In the genomic region with DNA sequence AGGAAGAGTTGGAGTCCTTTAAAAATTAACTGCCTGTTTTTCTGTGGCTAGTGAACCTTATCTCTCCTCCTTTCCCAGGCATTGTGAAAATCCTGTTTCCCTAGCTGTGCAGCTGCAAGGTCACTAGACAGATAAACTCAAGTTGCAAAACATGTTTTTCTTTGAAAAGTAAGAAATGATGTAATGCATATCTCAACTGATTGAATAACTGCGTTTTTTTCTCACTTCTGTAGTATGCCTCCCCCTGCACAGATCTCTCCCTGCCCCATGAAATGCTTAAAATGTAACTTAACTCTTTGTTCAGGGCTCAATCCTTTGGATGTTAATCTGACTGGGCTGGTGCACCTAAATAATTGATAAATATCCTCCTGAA, we compare ENCODE assay signal across 1 cellular context.
A peak's percentile ranks its signal among the peaks of the same experiment; 100 is the strongest.
TF ChIP-seq lines count a peak whose summit lies in the region.

No MANE protein-coding gene starts in this region.

TF ChIP-seq in K562, 482 proteins besides CTCF, POLR2A, EP300 and RAD21 (continued from another document):
- TF ChIP-seq, protein P1, sequence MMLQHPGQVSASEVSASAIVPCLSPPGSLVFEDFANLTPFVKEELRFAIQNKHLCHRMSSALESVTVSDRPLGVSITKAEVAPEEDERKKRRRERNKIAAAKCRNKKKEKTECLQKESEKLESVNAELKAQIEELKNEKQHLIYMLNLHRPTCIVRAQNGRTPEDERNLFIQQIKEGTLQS (IDR thresholded peaks at IDR 0.05) = peak; percentile 83
- TF ChIP-seq, protein P1 (CRISPR knock-in tag; conservative IDR thresholded peaks at IDR 0.05) = no peak
- TF ChIP-seq CXXC5 (CRISPR knock-in tag; IDR thresholded peaks at IDR 0.05) (peak; percentile 33; the same call in 1 of the 2 replicates), NFIX (CRISPR knock-in tag; IDR thresholded peaks at IDR 0.05; ENCODE audit: low read depth) (no peak), CBX2 (IDR thresholded peaks at IDR 0.05; ENCODE audit: insufficient read depth, low read length, poor library complexity, severe bottlenecking) (no peak), ZNF57 (CRISPR knock-in tag; IDR thresholded peaks at IDR 0.05) (no peak), KAT7 (CRISPR knock-in tag; IDR thresholded peaks at IDR 0.05; ENCODE audit: borderline replicate concordance) (no peak), FOXK2 (conservative IDR thresholded peaks at IDR 0.05 in 1 of 2, IDR thresholded peaks at IDR 0.05 in 1 of 2; ENCODE audit: low read depth in 2 of 2) (peak; percentile 36 to 41; a peak in 1 of 4 replicates), RBM22 (IDR thresholded peaks at IDR 0.05; ENCODE audit: low read depth, low read length, poor library complexity, severe bottlenecking) (no peak), ELF2 (CRISPR knock-in tag; IDR thresholded peaks at IDR 0.05) (no peak), FOS (IDR thresholded peaks at IDR 0.05; ENCODE audit: extremely low read depth, insufficient read length) (no peak), YBX1 (IDR thresholded peaks at IDR 0.05) (no peak), GTF2F1 (IDR thresholded peaks at IDR 0.05; ENCODE audit: low read depth, low read length) (no peak), SOX6 (IDR thresholded peaks at IDR 0.05) (peak; percentile 86), MBD2 (IDR thresholded peaks at IDR 0.05; ENCODE audit: borderline replicate concordance, low read depth) (no peak), KLF1 (tag; IDR thresholded peaks at IDR 0.05) (no peak), FOXA3 (CRISPR knock-in tag; conservative IDR thresholded peaks at IDR 0.05 in 1 of 2, IDR thresholded peaks at IDR 0.05 in 1 of 2) (no peak), ZNF133 (CRISPR knock-in tag; IDR thresholded peaks at IDR 0.05) (no peak), TEAD4 (IDR thresholded peaks at IDR 0.05; ENCODE audit: low read length) (peak; percentile 88), TEAD4 (CRISPR knock-in tag; IDR thresholded peaks at IDR 0.05; ENCODE audit: borderline replicate concordance) (no peak), CEBPG (CRISPR knock-in tag; IDR thresholded peaks at IDR 0.05) (peak; percentile 68; the same call in 1 of the 2 replicates), CEBPG (tag; conservative IDR thresholded peaks at IDR 0.05 in 1 of 2, IDR thresholded peaks at IDR 0.05 in 1 of 2) (peak; percentile 86 to 87), STAT5A (IDR thresholded peaks at IDR 0.05; ENCODE audit: borderline replicate concordance, low read length) (peak; percentile 82), ZNF175 (CRISPR knock-in tag; IDR thresholded peaks at IDR 0.05; ENCODE audit: low read depth) (no peak), TCF7L2 (IDR thresholded peaks at IDR 0.05; ENCODE audit: low read depth, low read length) (no peak), THRAP3 (IDR thresholded peaks at IDR 0.05; ENCODE audit: borderline replicate concordance) (no peak), TAF7 (tag; IDR thresholded peaks at IDR 0.05) (no peak), PHF21A (IDR thresholded peaks at IDR 0.05; ENCODE audit: borderline replicate concordance, low read depth) (no peak), HMGN3 (IDR thresholded peaks at IDR 0.05; ENCODE audit: borderline replicate concordance, extremely low read depth, insufficient read length, low read depth, low read length) (no peak), KLF16 (IDR thresholded peaks at IDR 0.05) (peak; percentile 77; the same call in 1 of the 2 replicates), ZBTB7A (IDR thresholded peaks at IDR 0.05; ENCODE audit: borderline replicate concordance, control insufficient read depth, low read depth, low read length) (no peak), SP2 (IDR thresholded peaks at IDR 0.05; ENCODE audit: extremely low read depth, low read depth, low read length, poor library complexity, severe bottlenecking) (no peak), RCOR1 (IDR thresholded peaks at IDR 0.05; ENCODE audit: borderline replicate concordance in 1 of 2, low read depth in 2 of 2, low read length in 2 of 2) (peak in 1 of 2 experiments; percentile 70; a peak in 2 of 4 replicates), ZNF766 (CRISPR knock-in tag; conservative IDR thresholded peaks at IDR 0.05) (0 out of 2 replicates have a peak, but pooled peaks have one; percentile 59), CBX5 (IDR thresholded peaks at IDR 0.05; ENCODE audit: borderline replicate concordance, low read depth) (no peak), SLC30A9 (CRISPR knock-in tag; IDR thresholded peaks at IDR 0.05) (no peak), MTF1 (CRISPR knock-in tag; IDR thresholded peaks at IDR 0.05; ENCODE audit: borderline replicate concordance) (no peak), MIER1 (IDR thresholded peaks at IDR 0.05; ENCODE audit: low read depth) (no peak), ZKSCAN3 (CRISPR knock-in tag; IDR thresholded peaks at IDR 0.05) (no peak), ATF7 (IDR thresholded peaks at IDR 0.05) (peak; percentile 97), HDAC1 (IDR thresholded peaks at IDR 0.05) (peak in 1 of 2 experiments; percentile 34; a peak in 1 of 4 replicates), NR2C1 (IDR thresholded peaks at IDR 0.05) (no peak), NR2C1 (tag; IDR thresholded peaks at IDR 0.05) (peak; percentile 64)
- TF ChIP-seq, protein P2, sequence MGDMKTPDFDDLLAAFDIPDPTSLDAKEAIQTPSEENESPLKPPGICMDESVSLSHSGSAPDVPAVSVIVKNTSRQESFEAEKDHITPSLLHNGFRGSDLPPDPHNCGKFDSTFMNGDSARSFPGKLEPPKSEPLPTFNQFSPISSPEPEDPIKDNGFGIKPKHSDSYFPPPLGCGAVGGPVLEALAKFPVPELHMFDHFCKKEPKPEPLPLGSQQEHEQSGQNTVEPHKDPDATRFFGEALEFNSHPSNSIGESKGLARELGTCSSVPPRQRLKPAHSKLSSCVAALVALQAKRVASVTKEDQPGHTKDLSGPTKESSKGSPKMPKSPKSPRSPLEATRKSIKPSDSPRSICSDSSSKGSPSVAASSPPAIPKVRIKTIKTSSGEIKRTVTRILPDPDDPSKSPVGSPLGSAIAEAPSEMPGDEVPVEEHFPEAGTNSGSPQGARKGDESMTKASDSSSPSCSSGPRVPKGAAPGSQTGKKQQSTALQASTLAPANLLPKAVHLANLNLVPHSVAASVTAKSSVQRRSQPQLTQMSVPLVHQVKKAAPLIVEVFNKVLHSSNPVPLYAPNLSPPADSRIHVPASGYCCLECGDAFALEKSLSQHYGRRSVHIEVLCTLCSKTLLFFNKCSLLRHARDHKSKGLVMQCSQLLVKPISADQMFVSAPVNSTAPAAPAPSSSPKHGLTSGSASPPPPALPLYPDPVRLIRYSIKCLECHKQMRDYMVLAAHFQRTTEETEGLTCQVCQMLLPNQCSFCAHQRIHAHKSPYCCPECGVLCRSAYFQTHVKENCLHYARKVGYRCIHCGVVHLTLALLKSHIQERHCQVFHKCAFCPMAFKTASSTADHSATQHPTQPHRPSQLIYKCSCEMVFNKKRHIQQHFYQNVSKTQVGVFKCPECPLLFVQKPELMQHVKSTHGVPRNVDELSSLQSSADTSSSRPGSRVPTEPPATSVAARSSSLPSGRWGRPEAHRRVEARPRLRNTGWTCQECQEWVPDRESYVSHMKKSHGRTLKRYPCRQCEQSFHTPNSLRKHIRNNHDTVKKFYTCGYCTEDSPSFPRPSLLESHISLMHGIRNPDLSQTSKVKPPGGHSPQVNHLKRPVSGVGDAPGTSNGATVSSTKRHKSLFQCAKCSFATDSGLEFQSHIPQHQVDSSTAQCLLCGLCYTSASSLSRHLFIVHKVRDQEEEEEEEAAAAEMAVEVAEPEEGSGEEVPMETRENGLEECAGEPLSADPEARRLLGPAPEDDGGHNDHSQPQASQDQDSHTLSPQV (IDR thresholded peaks at IDR 0.05) = no peak
- TF ChIP-seq, protein P3, sequence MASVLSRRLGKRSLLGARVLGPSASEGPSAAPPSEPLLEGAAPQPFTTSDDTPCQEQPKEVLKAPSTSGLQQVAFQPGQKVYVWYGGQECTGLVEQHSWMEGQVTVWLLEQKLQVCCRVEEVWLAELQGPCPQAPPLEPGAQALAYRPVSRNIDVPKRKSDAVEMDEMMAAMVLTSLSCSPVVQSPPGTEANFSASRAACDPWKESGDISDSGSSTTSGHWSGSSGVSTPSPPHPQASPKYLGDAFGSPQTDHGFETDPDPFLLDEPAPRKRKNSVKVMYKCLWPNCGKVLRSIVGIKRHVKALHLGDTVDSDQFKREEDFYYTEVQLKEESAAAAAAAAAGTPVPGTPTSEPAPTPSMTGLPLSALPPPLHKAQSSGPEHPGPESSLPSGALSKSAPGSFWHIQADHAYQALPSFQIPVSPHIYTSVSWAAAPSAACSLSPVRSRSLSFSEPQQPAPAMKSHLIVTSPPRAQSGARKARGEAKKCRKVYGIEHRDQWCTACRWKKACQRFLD (CRISPR knock-in tag; IDR thresholded peaks at IDR 0.05) = peak; percentile 46; the same call in 1 of the 2 replicates
- TF ChIP-seq, protein P4, sequence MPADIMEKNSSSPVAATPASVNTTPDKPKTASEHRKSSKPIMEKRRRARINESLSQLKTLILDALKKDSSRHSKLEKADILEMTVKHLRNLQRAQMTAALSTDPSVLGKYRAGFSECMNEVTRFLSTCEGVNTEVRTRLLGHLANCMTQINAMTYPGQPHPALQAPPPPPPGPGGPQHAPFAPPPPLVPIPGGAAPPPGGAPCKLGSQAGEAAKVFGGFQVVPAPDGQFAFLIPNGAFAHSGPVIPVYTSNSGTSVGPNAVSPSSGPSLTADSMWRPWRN (IDR thresholded peaks at IDR 0.05; ENCODE audit: low read depth) = 0 out of 2 replicates have a peak, but pooled peaks have one; percentile 11
- TF ChIP-seq, protein P5, sequence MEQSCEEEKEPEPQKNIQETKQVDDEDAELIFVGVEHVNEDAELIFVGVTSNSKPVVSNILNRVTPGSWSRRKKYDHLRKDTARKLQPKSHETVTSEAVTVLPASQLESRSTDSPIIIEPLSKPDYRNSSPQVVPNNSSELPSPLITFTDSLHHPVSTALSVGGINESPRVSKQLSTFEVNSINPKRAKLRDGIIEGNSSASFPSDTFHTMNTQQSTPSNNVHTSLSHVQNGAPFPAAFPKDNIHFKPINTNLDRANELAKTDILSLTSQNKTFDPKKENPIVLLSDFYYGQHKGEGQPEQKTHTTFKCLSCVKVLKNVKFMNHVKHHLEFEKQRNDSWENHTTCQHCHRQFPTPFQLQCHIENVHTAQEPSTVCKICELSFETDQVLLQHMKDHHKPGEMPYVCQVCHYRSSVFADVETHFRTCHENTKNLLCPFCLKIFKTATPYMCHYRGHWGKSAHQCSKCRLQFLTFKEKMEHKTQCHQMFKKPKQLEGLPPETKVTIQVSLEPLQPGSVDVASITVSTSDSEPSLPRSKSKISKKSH (CRISPR knock-in tag; IDR thresholded peaks at IDR 0.05) = no peak
